In genomic region chr18:65091737-65092329, GRCh38 we compare ENCODE assay signal across 8 cellular contexts.
DNase-seq lines count a peak whose midpoint lies in the region; ATAC-seq and TF ChIP-seq lines count a peak whose summit lies in the region.

No MANE protein-coding gene starts in this region.

- no peaks in the 10 kb centered on the region for H3K4me1 ChIP-seq in CD8-positive, alpha-beta T cell (ENCODE audit: insufficient read depth, low read length)

- H3K9me3 Mint-ChIP-seq in CD8-positive, alpha-beta T cell = peaks cover 4% of the 10 kb centered on the region

- no peaks in the 10 kb centered on the region for H3K4me1 Mint-ChIP-seq in CD8-positive, alpha-beta T cell (ENCODE audit: low read depth)

- peak; percentile 26 for TF ChIP-seq CTCF in HL-60 (IDR thresholded peaks at IDR 0.05; ENCODE audit: insufficient read depth, low read length)
- TF ChIP-seq CTCF in CD8-positive, alpha-beta T cell (IDR thresholded peaks at IDR 0.05) = no peak

- POLR2A ChIA-PET in CD8-positive, alpha-beta T cell (lab: Charles Lee) = no interaction called here

- CTCF ChIA-PET in CD8-positive, alpha-beta T cell (lab: Charles Lee) = no interaction called here

- H3K36me3 ChIP-seq in CD8-positive, alpha-beta T cell (ENCODE audit: insufficient read depth, low read length) = no peaks in the 10 kb centered on the region

- H3K27me3 ChIP-seq in HL-60 (ENCODE audit: insufficient read depth, poor library complexity, severe bottlenecking) = no peaks in the 10 kb centered on the region
- no peaks in the 10 kb centered on the region for H3K27me3 ChIP-seq in CD8-positive, alpha-beta T cell (ENCODE audit: insufficient read depth, low read length)

- H3K9me3 ChIP-seq in CD8-positive, alpha-beta T cell (ENCODE audit: low read length) = no peaks in the 10 kb centered on the region

- no peaks in the 10 kb centered on the region for H3K27me3 Mint-ChIP-seq in CD8-positive, alpha-beta T cell (ENCODE audit: low read depth)

- intact Hi-C loops in CD8-positive, alpha-beta T cell (cut with DNase I, micrococcal nuclease) = no loop called here

- DNase-seq in ELR (ENCODE audit: low read depth) (peak; percentile 2), HL-60 (ENCODE audit: low read depth in 1 of 2, low spot score in 1 of 2) (peak in 1 of 2 experiments; percentile 27), RKO (ENCODE audit: low spot score) (peak; percentile 64), iPS-NIHi11 (ENCODE audit: low spot score) (peak; percentile 42)
- no peak for DNase-seq in activated CD4-positive, alpha-beta T cell treated with anti-CD3 and anti-CD28 coated beads for 4 hours
- no peak for DNase-seq in CD8-positive, alpha-beta T cell
- DNase-seq in activated effector memory CD4-positive, alpha-beta T cell treated with anti-CD3 and anti-CD28 coated beads, Interleukin-2, amount 50 U/mL, for 16 hours = no peak

- H3K4me3 ChIP-seq in HL-60 (replicated peaks; ENCODE audit: insufficient read depth, low read length) = no peak overlapping the region
- no peak overlapping the region for H3K4me3 ChIP-seq in CD8-positive, alpha-beta T cell (ENCODE audit: low read depth, low read length)

- H3K27ac Mint-ChIP-seq in CD8-positive, alpha-beta T cell = no peak overlapping the region

- no peak overlapping the region for H3K27ac ChIP-seq in HL-60 (replicated peaks)
- no peak overlapping the region for H3K27ac ChIP-seq in CD8-positive, alpha-beta T cell (ENCODE audit: low read depth, low read length)

- ATAC-seq in HG03095 (IDR thresholded peaks at IDR 0.05; ENCODE audit: unreplicated experiment) = no peak
- ATAC-seq in CD8-positive, alpha-beta T cell = no peak

- no peak overlapping the region for H3K4me3 Mint-ChIP-seq in CD8-positive, alpha-beta T cell

- no peaks in the 10 kb centered on the region for H3K36me3 Mint-ChIP-seq in CD8-positive, alpha-beta T cell

Comparison
In these comparisons a context has a peak if more than half of its experiments do, and no peak if none do; other contexts are left out.
1. DNase-seq: peak in ELR (single experiment), RKO (single experiment) and iPS-NIHi11 (single experiment); none in activated CD4-positive, alpha-beta T cell treated with anti-CD3 and anti-CD28 coated beads for 4 hours (0 of 2), CD8-positive, alpha-beta T cell (0 of 7) and activated effector memory CD4-positive, alpha-beta T cell treated with anti-CD3 and anti-CD28 coated beads, Interleukin-2, amount 50 U/mL, for 16 hours (single experiment).